ENCODE assay signal across 8 cellular contexts in genomic region chr11:57792060-57792541, GRCh38. TPM values are rescaled to one million over a fixed set of nuclear protein-coding genes. Genes with fewer than 3 reads are reported as not detected.
DNase-seq lines count a peak whose midpoint lies in the region; ATAC-seq, FAIRE-seq and TF ChIP-seq lines count a peak whose summit lies in the region.

No MANE protein-coding gene starts in this region.

- H3K27ac ChIP-seq in astrocyte (ENCODE audit: low read depth, low read length) (no peak overlapping the region), lung (ENCODE audit: low read depth in 1 of 2, low read length in 1 of 2) (peak overlapping the region; percentile 62 to 70), ovary (no peak overlapping the region)

- no peak for FAIRE-seq in astrocyte (lab: Jason Lieb, UNC)

- WGBS in lung, 2 donors, result 23 to 45% methylated on average over 7 of the region's 7 CpGs
- 91 to 99% (median 92%) methylated on average over 7 of the region's 7 CpGs for WGBS in ovary, 3 donors

- H3K27me3 ChIP-seq in astrocyte (ENCODE audit: insufficient read depth, low read length) (no peaks in the 10 kb centered on the region), lung (ENCODE audit: control insufficient read depth, insufficient read depth) (no peaks in the 10 kb centered on the region), ovary (no peaks in the 10 kb centered on the region)

- TF ChIP-seq CTCF in astrocyte (IDR thresholded peaks at IDR 0.05; ENCODE audit: insufficient read depth, low read depth, low read length), result no peak
- no peak for TF ChIP-seq CTCF in lung (IDR thresholded peaks at IDR 0.05; ENCODE audit: control extremely low read depth, extremely low read depth)
- TF ChIP-seq CTCF in ovary (IDR thresholded peaks at IDR 0.05), result no peak

- H3K36me3 ChIP-seq in astrocyte (ENCODE audit: insufficient read depth, low read length) (peaks cover 22% of the 10 kb centered on the region), lung (ENCODE audit: control insufficient read depth in 2 of 2, insufficient read depth in 2 of 2, low read length in 2 of 2) (peaks cover 15 to 30% of the 10 kb centered on the region in 2 donors), ovary (no peaks in the 10 kb centered on the region)

- no peak for TF ChIP-seq POLR2A in ovary (IDR thresholded peaks at IDR 0.05)

- H4K20me1 ChIP-seq in astrocyte (ENCODE audit: insufficient read depth, low read length), result peaks cover 96% of the 10 kb centered on the region

- peaks cover 98% of the 10 kb centered on the region for H3K79me2 ChIP-seq in astrocyte (ENCODE audit: insufficient read depth, low read length)

- intact Hi-C loops in ovary (cut with DNase I), result loop anchor here in 1 of 4 donors (10.0 kb wide), 1 partner anchor 47 kb away; the partner anchor contains the start of gene SELENOH

- H3K36me3 Mint-ChIP-seq in astrocyte (ENCODE audit: low read depth, unreplicated experiment), result peaks cover 23% of the 10 kb centered on the region

- peaks cover 67% of the 10 kb centered on the region for H3K4me1 Mint-ChIP-seq in astrocyte (ENCODE audit: low read depth, unreplicated experiment)

- no peaks in the 10 kb centered on the region for H3K27me3 Mint-ChIP-seq in astrocyte (ENCODE audit: low read depth, unreplicated experiment)

- peaks cover 6% of the 10 kb centered on the region for H3K4me1 ChIP-seq in astrocyte (ENCODE audit: insufficient read depth, low read length)
- H3K4me1 ChIP-seq in lung (ENCODE audit: control insufficient read depth in 2 of 2, insufficient read depth in 2 of 2, low read length in 2 of 2), result peaks cover 12 to 28% of the 10 kb centered on the region in 2 donors
- peaks cover 5% of the 10 kb centered on the region for H3K4me1 ChIP-seq in ovary (ENCODE audit: insufficient read depth)

- H3K4me3 Mint-ChIP-seq in astrocyte (ENCODE audit: unreplicated experiment), result peak overlapping the region; percentile 48

- H3K27ac Mint-ChIP-seq in astrocyte (ENCODE audit: unreplicated experiment), result peak overlapping the region; percentile 43

- peak; percentile 78 for DNase-seq in T-helper 9 cell
- peak; percentile 67 for DNase-seq in astrocyte (ENCODE audit: low read depth)
- peak; percentile 72 for DNase-seq in lung (ENCODE audit: low spot score)
- DNase-seq in stimulated activated CD8-positive, alpha-beta memory T cell treated with anti-CD3 and anti-CD28 coated beads, Interleukin-4, amount 100 ng/mL, for 1 hour (ENCODE audit: low read depth in 2 of 2, low spot score in 1 of 2), result peak; percentile 62 to 75
- no peak for DNase-seq in ovary
- no peak for DNase-seq in DMS114 treated with DMSO at 0.1 percent for 48 hours (lab: John Stamatoyannopoulos, UW; ENCODE audit: unreplicated experiment)

- TF ChIP-seq EP300 in ovary (IDR thresholded peaks at IDR 0.05), result no peak

- ATAC-seq in GM18873 (IDR thresholded peaks at IDR 0.05; ENCODE audit: low FRiP score, unreplicated experiment), result peak; percentile 84
- peak; percentile 87 for ATAC-seq in HG03066 (IDR thresholded peaks at IDR 0.05; ENCODE audit: low read depth, unreplicated experiment)
- peak; percentile 77 for ATAC-seq in lung (ENCODE audit: insufficient read depth, low FRiP score)

- no peaks in the 10 kb centered on the region for H3K9me3 Mint-ChIP-seq in astrocyte (ENCODE audit: unreplicated experiment)

- no peak overlapping the region for H3K9ac ChIP-seq in astrocyte (ENCODE audit: low read length)

- no peak overlapping the region for H3K4me2 ChIP-seq in astrocyte (ENCODE audit: low read length)

- H3K9me3 ChIP-seq in astrocyte (ENCODE audit: insufficient read depth, low read depth, low read length), result no peaks in the 10 kb centered on the region
- H3K9me3 ChIP-seq in lung (ENCODE audit: control insufficient read depth in 2 of 2, insufficient read depth in 1 of 2, low read length in 1 of 2), result no peaks in the 10 kb centered on the region
- no peaks in the 10 kb centered on the region for H3K9me3 ChIP-seq in ovary

- H3K4me3 ChIP-seq in astrocyte (ENCODE audit: insufficient read depth, low read depth, low read length) (no peak overlapping the region), lung (no peak overlapping the region), ovary (no peak overlapping the region)

- H2AFZ ChIP-seq in astrocyte (ENCODE audit: low read depth, low read length), result no peak overlapping the region

RNA-seq across cellular contexts. Expression of gene CTNND1, which starts 30.5 kb away (rescaled TPM):
- 235 and 243 TPM in 2 replicates for total RNA-seq in astrocyte
- total RNA-seq in lung, result 100 to 1,000 TPM; 197 to 423 TPM
- 10 to 100 TPM; 36.5 to 59.9 TPM for polyA plus RNA-seq in lung
- total RNA-seq in ovary, result 100 to 1,000 TPM in 6 of 7 donors, 10 to 100 TPM in 1; 58.4 to 134 (median 119) TPM
- polyA plus RNA-seq in ovary, result 100 to 1,000 TPM in 1 of 2 donors, 10 to 100 TPM in 1; 40.3 to 153 TPM

RNA-seq across cellular contexts. Expression of gene BTBD18, which starts 40.5 kb away (rescaled TPM):
- total RNA-seq in astrocyte (not detected in 2 replicates), lung (not detected), ovary (not detected)
- polyA plus RNA-seq in lung (not detected), ovary (under 1 TPM in 1 of 2 donors, not detected in 1; 0.02 TPM)

RNA-seq across cellular contexts. Expression of gene SELENOH, which starts 50.8 kb away (rescaled TPM):
- total RNA-seq in astrocyte (94.3 and 123 TPM in 2 replicates), lung (100 to 1,000 TPM in 1 of 2 donors, 10 to 100 TPM in 1; 77.3 to 123 TPM), ovary (100 to 1,000 TPM in 5 of 7 donors, 10 to 100 TPM in 2; 88.1 to 244 (median 107) TPM)
- polyA plus RNA-seq in lung (100 to 1,000 TPM; 155 TPM), ovary (100 to 1,000 TPM in 1 of 2 donors, 10 to 100 TPM in 1; 33.9 to 142 TPM)

Comparison
In these comparisons a context has a peak if more than half of its experiments do, and no peak if none do; other contexts are left out.
1. DNase-seq: peak in T-helper 9 cell (single experiment), astrocyte (single experiment), lung (single experiment) and stimulated activated CD8-positive, alpha-beta memory T cell treated with anti-CD3 and anti-CD28 coated beads, Interleukin-4, amount 100 ng/mL, for 1 hour (2 of 2); none in ovary (0 of 5) and DMS114 treated with DMSO at 0.1 percent for 48 hours (single experiment).
2. H3K27ac ChIP-seq: peak in lung (2 of 2); none in astrocyte (single experiment) and ovary (0 of 2).
3. Peak in every context shown above with its lines, with median percentiles within 50 percentile points of each other: ATAC-seq.